Comparison of ENCODE assay signal across 24 cellular contexts in genomic region chr2:33040541-33040940, GRCh38.
"Had no signal": no experiment of that assay in that cellular context is flagged by ENCODE, and none has a peak within 500 bp of the region (broad histone marks: within the 10 kb centered on the region; RNA-seq: fewer than 3 reads in every experiment).

No MANE protein-coding gene starts in this region.

- H3K36me3 ChIP-seq: esophagus squamous epithelium, neural progenitor cell, sigmoid colon, spleen, suprapubic skin had no signal

- H3K4me2 ChIP-seq: neural progenitor cell had no signal

- H3K27me3 ChIP-seq: esophagus squamous epithelium, neural progenitor cell, sigmoid colon, spleen, suprapubic skin had no signal

- H3K79me2 ChIP-seq: parathyroid adenoma had no signal

- H3K9me3 ChIP-seq: esophagus squamous epithelium, sigmoid colon, spleen had no signal

- H3K9ac ChIP-seq: neural progenitor cell, parathyroid adenoma had no signal

- H3K4me1 ChIP-seq: parathyroid adenoma, spleen had no signal

- ATAC-seq: left colon; left ventricle myocardium superior; natural killer cell; stimulated activated naive CD8-positive, alpha-beta T cell treated with anti-CD3 and anti-CD28 coated beads, Interleukin-15, amount 100 ng/mL, for 72 hours had no signal

- DNase-seq: dermis blood vessel endothelial cell; effector memory CD4-positive, alpha-beta T cell; erythroblast; esophagus squamous epithelium; foreskin melanocyte; hypothalamus; immature natural killer cell; islet precursor cell; kidney glomerular epithelial cell; left colon; left ventricle myocardium superior; natural killer cell; sigmoid colon; spleen; stimulated activated CD4-positive, alpha-beta T cell treated with anti-CD3 and anti-CD28 coated beads, Interleukin-4, amount 100 ng/mL, for 4 hours; stimulated activated naive CD4-positive, alpha-beta T cell; stimulated activated naive CD8-positive, alpha-beta T cell treated with anti-CD3 and anti-CD28 coated beads, Interleukin-15, amount 100 ng/mL, for 72 hours; trophoblast cell had no signal

- FAIRE-seq: endometrium had no signal

- H3K27ac ChIP-seq: coronary artery, esophagus squamous epithelium, neural progenitor cell, parathyroid adenoma, sigmoid colon, spleen, suprapubic skin had no signal

- H2AFZ ChIP-seq: neural progenitor cell, parathyroid adenoma had no signal

- H3K4me3 ChIP-seq: coronary artery, esophagus squamous epithelium, lung, neural progenitor cell, sigmoid colon, spleen, suprapubic skin had no signal
